9 cellular contexts compared by ENCODE assay signal in genomic region chr14:55731881-55732498, GRCh38.
DNase-seq lines count a peak whose midpoint lies in the region; ATAC-seq, FAIRE-seq and TF ChIP-seq lines count a peak whose summit lies in the region.
"Had no signal": no experiment of that assay in that cellular context is flagged by ENCODE, and none has a peak within 500 bp of the region (broad histone marks: within the 10 kb centered on the region; RNA-seq: fewer than 3 reads in every experiment).

No MANE protein-coding gene starts in this region.

- H3K4me1 Mint-ChIP-seq in nephron progenitor cell: peaks cover 15% of the 10 kb centered on the region

- H3K4me3 ChIP-seq in Karpas-422 (ENCODE audit: low read length) (no peak overlapping the region), coronary artery (no peak overlapping the region)

- no peaks in the 10 kb centered on the region for H3K9me3 ChIP-seq in Karpas-422 (ENCODE audit: low read length)

- no peaks in the 10 kb centered on the region for H3K36me3 ChIP-seq in Karpas-422 (ENCODE audit: insufficient read depth, low read length)

- no peaks in the 10 kb centered on the region for H4K20me1 ChIP-seq in Karpas-422 (ENCODE audit: insufficient read depth, low read depth, low read length)

- H3K27me3 Mint-ChIP-seq in nephron progenitor cell (ENCODE audit: low read depth, poor library complexity): no peaks in the 10 kb centered on the region

- H2AFZ ChIP-seq in Karpas-422 (ENCODE audit: low read length): no peak overlapping the region

- H3K27me3 ChIP-seq in Karpas-422 (ENCODE audit: low read length): no peaks in the 10 kb centered on the region

- ATAC-seq in HG03159 (IDR thresholded peaks at IDR 0.05; ENCODE audit: unreplicated experiment): no peak
- ATAC-seq: right cardiac atrium had no signal

- no peak overlapping the region for H3K27ac Mint-ChIP-seq in nephron progenitor cell

- H3K9me3 Mint-ChIP-seq in nephron progenitor cell: peaks cover 21% of the 10 kb centered on the region

- TF ChIP-seq CTCF in coronary artery (IDR thresholded peaks at IDR 0.05): peak; percentile 12
- TF ChIP-seq CTCF in nephron progenitor cell (IDR thresholded peaks at IDR 0.05): peak; percentile 54

- peak; percentile 35 for FAIRE-seq in urothelium cell line (lab: Jason Lieb, UNC)

- H3K4me2 ChIP-seq in Karpas-422 (ENCODE audit: low read depth, low read length, poor library complexity, severe bottlenecking): no peak overlapping the region

- peaks cover 4% of the 10 kb centered on the region for H3K36me3 Mint-ChIP-seq in nephron progenitor cell (ENCODE audit: low read depth)

- no peaks in the 10 kb centered on the region for H3K9me2 ChIP-seq in Karpas-422 (replicated peaks; ENCODE audit: insufficient read depth, low read length)

- no peaks in the 10 kb centered on the region for H3K4me1 ChIP-seq in Karpas-422 (ENCODE audit: low read length)

- H3K4me3 Mint-ChIP-seq in nephron progenitor cell: no peak overlapping the region

- no peak overlapping the region for H3K9ac ChIP-seq in Karpas-422 (ENCODE audit: low read length)

- peak; percentile 53 for DNase-seq in D341Med (ENCODE audit: low spot score)
- DNase-seq in Karpas-422: peak; percentile 87
- peak; percentile 28 for DNase-seq in activated CD4-positive, alpha-beta T cell treated with anti-CD3 and anti-CD28 coated beads for 1 hour
- DNase-seq in coronary artery (ENCODE audit: low spot score): no peak
- DNase-seq in nephron progenitor cell: peak; percentile 44
- no peak for DNase-seq in urothelium cell line (ENCODE audit: low spot score)
- no peak for DNase-seq in dedifferentiated amniotic fluid mesenchymal stem cell (ENCODE audit: extremely low spot score)

- H3K27ac ChIP-seq in Karpas-422 (ENCODE audit: low read length) (no peak overlapping the region), coronary artery (no peak overlapping the region)

- no peaks in the 10 kb centered on the region for H3K79me2 ChIP-seq in Karpas-422 (ENCODE audit: low read length)

Comparison
In these comparisons a context has a peak if more than half of its experiments do, and no peak if none do; other contexts are left out.
1. DNase-seq: peak in D341Med (single experiment), Karpas-422 (single experiment), activated CD4-positive, alpha-beta T cell treated with anti-CD3 and anti-CD28 coated beads for 1 hour (single experiment) and nephron progenitor cell (single experiment); none in coronary artery (single experiment), urothelium cell line (single experiment) and dedifferentiated amniotic fluid mesenchymal stem cell (single experiment).